13 cellular contexts compared by ENCODE assay signal in genomic region chr10:45439365-45439764, GRCh38.
"Had no signal": no experiment of that assay in that cellular context is flagged by ENCODE, and none has a peak within 500 bp of the region (broad histone marks: within the 10 kb centered on the region; RNA-seq: fewer than 3 reads in every experiment).

No MANE protein-coding gene starts in this region.

- H3K27me3 Mint-ChIP-seq: type B pancreatic cell had no signal

- H3K27ac ChIP-seq: coronary artery, left ventricle myocardium inferior had no signal

- H3K27ac Mint-ChIP-seq: activated CD4-positive, alpha-beta memory T cell treated with anti-CD3 and anti-CD28 coated beads, Interleukin-2, amount 10 ng/mL, durations not matched to agents 7 days and 5 days; activated naive CD4-positive, alpha-beta T cell treated with anti-CD3 and anti-CD28 coated beads, Interleukin-2, amount 10 ng/mL, durations not matched to agents 7 days and 5 days; type B pancreatic cell had no signal

- H3K4me1 ChIP-seq: left ventricle myocardium inferior had no signal

- DNase-seq: activated CD4-positive, alpha-beta memory T cell treated with anti-CD3 and anti-CD28 coated beads, Interleukin-2, amount 10 ng/mL, durations not matched to agents 7 days and 5 days; activated CD4-positive, alpha-beta T cell treated with anti-CD3 and anti-CD28 coated beads for 1 hour; activated naive CD4-positive, alpha-beta T cell treated with anti-CD3 and anti-CD28 coated beads, Interleukin-2, amount 10 ng/mL, durations not matched to agents 7 days and 5 days; central memory CD4-positive, alpha-beta T cell; effector memory CD4-positive, alpha-beta T cell; kidney; left ventricle myocardium inferior; mesenchymal stem cell; right cardiac atrium; small intestine had no signal

- H3K4me3 Mint-ChIP-seq: activated CD4-positive, alpha-beta memory T cell treated with anti-CD3 and anti-CD28 coated beads, Interleukin-2, amount 10 ng/mL, durations not matched to agents 7 days and 5 days; activated naive CD4-positive, alpha-beta T cell treated with anti-CD3 and anti-CD28 coated beads, Interleukin-2, amount 10 ng/mL, durations not matched to agents 7 days and 5 days; neural crest cell; type B pancreatic cell had no signal

- H3K9me3 Mint-ChIP-seq: activated naive CD4-positive, alpha-beta T cell treated with anti-CD3 and anti-CD28 coated beads, Interleukin-2, amount 10 ng/mL, durations not matched to agents 7 days and 5 days; neural crest cell had no signal

- H3K4me3 ChIP-seq: coronary artery, left ventricle myocardium inferior had no signal

- ATAC-seq: right cardiac atrium had no signal

- H3K36me3 Mint-ChIP-seq: type B pancreatic cell had no signal

- H3K4me1 Mint-ChIP-seq: neural crest cell had no signal

- H3K36me3 ChIP-seq: left ventricle myocardium inferior had no signal
